21 cellular contexts compared by ENCODE assay signal in genomic region chr1:182087304-182087703, GRCh38. TPM values are rescaled to one million over a fixed set of nuclear protein-coding genes. Genes with fewer than 3 reads are reported as not detected.
DNase-seq lines count a peak whose midpoint lies in the region; ATAC-seq and TF ChIP-seq lines count a peak whose summit lies in the region.
"Had no signal": no experiment of that assay in that cellular context is flagged by ENCODE, and none has a peak within 500 bp of the region (broad histone marks: within the 10 kb centered on the region; RNA-seq: fewer than 3 reads in every experiment).

No MANE protein-coding gene starts in this region.

- H3K9me2 ChIP-seq in Loucy (replicated peaks; ENCODE audit: low read depth, low read length), result no peaks in the 10 kb centered on the region

- no peaks in the 10 kb centered on the region for H3K27me3 ChIP-seq in Loucy (ENCODE audit: insufficient read depth, low read length, poor library complexity, severe bottlenecking)
- no peaks in the 10 kb centered on the region for H3K27me3 ChIP-seq in mesendoderm (ENCODE audit: insufficient read depth, low read length, poor library complexity)
- H3K27me3 ChIP-seq: right lobe of liver had no signal

- peak overlapping the region; percentile 64 for H3K4me2 ChIP-seq in Loucy (ENCODE audit: low read depth, low read length, poor library complexity, severe bottlenecking)
- no peak overlapping the region for H3K4me2 ChIP-seq in mesendoderm (ENCODE audit: low read length)

- POLR2A ChIA-PET in activated CD4-positive, alpha-beta memory T cell treated with anti-CD3 and anti-CD28 coated beads, Interleukin-2, amount 10 ng/mL, durations not matched to agents 7 days and 5 days (lab: Charles Lee), result interaction anchor here (0.6 to 2.6 kb wide), 7 partner anchors 56 to 701 kb away, joined by 3 to 11 read pairs (median 4); partner anchors contain the start of gene GLUL

- no peaks in the 10 kb centered on the region for H3K9me3 Mint-ChIP-seq in activated CD4-positive, alpha-beta T cell treated with anti-CD3 and anti-CD28 coated beads, Interleukin-2, amount 10 ng/mL, durations not matched to agents 24 days and 14 days
- no peaks in the 10 kb centered on the region for H3K9me3 Mint-ChIP-seq in activated CD4-positive, alpha-beta memory T cell treated with anti-CD3 and anti-CD28 coated beads, Interleukin-2, amount 10 ng/mL, durations not matched to agents 7 days and 5 days
- H3K9me3 Mint-ChIP-seq in type B pancreatic cell, result no peaks in the 10 kb centered on the region

- H2BK15ac ChIP-seq in mesendoderm (replicated peaks; ENCODE audit: low read depth), result no peak overlapping the region

- WGBS in mesendoderm (ENCODE audit: extremely low coverage, insufficient coverage, low lambda C conversion rate), result no CpG with 5 or more reads among the region's 2 CpGs

- peak; percentile 82 for DNase-seq in activated CD4-positive, alpha-beta T cell treated with anti-CD3 and anti-CD28 coated beads, Interleukin-2, amount 10 ng/mL, durations not matched to agents 24 days and 14 days
- DNase-seq in activated CD4-positive, alpha-beta T cell treated with anti-CD3 and anti-CD28 coated beads for 4 hours, result no peak
- DNase-seq in activated CD4-positive, alpha-beta memory T cell treated with anti-CD3 and anti-CD28 coated beads, Interleukin-2, amount 10 ng/mL, durations not matched to agents 7 days and 5 days, result peak; percentile 53
- DNase-seq in mesendoderm (no peak), type B pancreatic cell (ENCODE audit: extremely low spot score, unreplicated experiment) (no peak), HuH-7.5 (ENCODE audit: low spot score) (no peak)
- DNase-seq: activated CD4-positive, CD25-positive, alpha-beta regulatory T cell treated with anti-CD3 and anti-CD28 coated beads, Interleukin-2, amount 50 U/mL, for 72 hours; COR-L47; left colon; NCI-H1092; nucleus accumbens; right lobe of liver; stimulated activated CD4-positive, alpha-beta T cell treated with anti-CD3 and anti-CD28 coated beads, Interleukin-2, amount 100 ng/mL, for 24 hours had no signal

- no peak overlapping the region for H2BK120ac ChIP-seq in mesendoderm (ENCODE audit: low read depth, low read length)

- no peak overlapping the region for H3K27ac ChIP-seq in mesendoderm (ENCODE audit: low read depth, low read length)
- H3K27ac ChIP-seq: coronary artery, right lobe of liver, thoracic aorta had no signal

- intact Hi-C loops in activated CD4-positive, alpha-beta T cell treated with anti-CD3 and anti-CD28 coated beads, Interleukin-2, amount 10 ng/mL, durations not matched to agents 24 days and 14 days (cut with micrococcal nuclease), result loop anchor here (5.0 kb wide), 2 partner anchors 160 to 500 kb away; partner anchors contain the start of gene RNASEL

- no peaks in the 10 kb centered on the region for H3K9me3 ChIP-seq in Loucy (ENCODE audit: insufficient read depth, low read depth, low read length)
- H3K9me3 ChIP-seq: right lobe of liver, thoracic aorta had no signal

- no peaks in the 10 kb centered on the region for H3K79me1 ChIP-seq in mesendoderm (ENCODE audit: low read length)

- no peak overlapping the region for H4K5ac ChIP-seq in mesendoderm (ENCODE audit: low read length)

- peaks cover 41% of the 10 kb centered on the region for H3K4me1 ChIP-seq in Loucy (ENCODE audit: insufficient read depth, low read length, poor library complexity, severe bottlenecking)
- H3K4me1 ChIP-seq in mesendoderm (ENCODE audit: control insufficient read depth, low read depth, low read length), result no peaks in the 10 kb centered on the region

- H2AFZ ChIP-seq in Loucy (ENCODE audit: low read length), result peak overlapping the region; percentile 77

- no peaks in the 10 kb centered on the region for H3K36me3 Mint-ChIP-seq in activated CD4-positive, alpha-beta T cell treated with anti-CD3 and anti-CD28 coated beads, Interleukin-2, amount 10 ng/mL, durations not matched to agents 24 days and 14 days (ENCODE audit: low read depth)
- no peaks in the 10 kb centered on the region for H3K36me3 Mint-ChIP-seq in activated CD4-positive, alpha-beta memory T cell treated with anti-CD3 and anti-CD28 coated beads, Interleukin-2, amount 10 ng/mL, durations not matched to agents 7 days and 5 days (ENCODE audit: low read depth)
- H3K36me3 Mint-ChIP-seq in type B pancreatic cell, result no peaks in the 10 kb centered on the region

- H3K18ac ChIP-seq in mesendoderm (ENCODE audit: low read length), result no peak overlapping the region

- no peaks in the 10 kb centered on the region for H3F3A ChIP-seq in Loucy (ENCODE audit: low read depth)

- peak overlapping the region; percentile 51 for H3K9ac ChIP-seq in Loucy (ENCODE audit: low read depth, low read length, poor library complexity, severe bottlenecking)
- no peak overlapping the region for H3K9ac ChIP-seq in mesendoderm (ENCODE audit: low read length)

- no peak overlapping the region for H3K23ac ChIP-seq in mesendoderm (ENCODE audit: low read length)

- CTCF ChIA-PET in activated CD4-positive, alpha-beta memory T cell treated with anti-CD3 and anti-CD28 coated beads, Interleukin-2, amount 10 ng/mL, durations not matched to agents 7 days and 5 days (lab: Charles Lee), result interaction anchor here (0.5 to 12.2 kb wide), 8 partner anchors 22 to 508 kb away, joined by 3 to 261 read pairs (median 3); partner anchors contain the start of gene GLUL

- H3K27me3 Mint-ChIP-seq in activated CD4-positive, alpha-beta T cell treated with anti-CD3 and anti-CD28 coated beads, Interleukin-2, amount 10 ng/mL, durations not matched to agents 24 days and 14 days, result no peaks in the 10 kb centered on the region
- no peaks in the 10 kb centered on the region for H3K27me3 Mint-ChIP-seq in activated CD4-positive, alpha-beta memory T cell treated with anti-CD3 and anti-CD28 coated beads, Interleukin-2, amount 10 ng/mL, durations not matched to agents 7 days and 5 days
- H3K27me3 Mint-ChIP-seq in type B pancreatic cell, result no peaks in the 10 kb centered on the region

- H3K36me3 ChIP-seq in Loucy (ENCODE audit: insufficient read depth, low read length), result no peaks in the 10 kb centered on the region
- no peaks in the 10 kb centered on the region for H3K36me3 ChIP-seq in mesendoderm (ENCODE audit: control insufficient read depth, insufficient read depth, low read length)
- H3K36me3 ChIP-seq: right lobe of liver, thoracic aorta had no signal

- H3K56ac ChIP-seq in mesendoderm (ENCODE audit: low read length), result peak overlapping the region; percentile 22

- H4K20me1 ChIP-seq in Loucy (ENCODE audit: insufficient read depth, low read length, poor library complexity, severe bottlenecking), result no peaks in the 10 kb centered on the region

- no peak overlapping the region for H2AK5ac ChIP-seq in mesendoderm (ENCODE audit: low read length)

- TF ChIP-seq CTCF in Loucy (conservative IDR thresholded peaks at IDR 0.05; ENCODE audit: low read length) (no peak), type B pancreatic cell (conservative IDR thresholded peaks at IDR 0.05) (no peak)

- peaks cover 51% of the 10 kb centered on the region for H3K4me1 Mint-ChIP-seq in activated CD4-positive, alpha-beta T cell treated with anti-CD3 and anti-CD28 coated beads, Interleukin-2, amount 10 ng/mL, durations not matched to agents 24 days and 14 days
- H3K4me1 Mint-ChIP-seq in activated CD4-positive, alpha-beta memory T cell treated with anti-CD3 and anti-CD28 coated beads, Interleukin-2, amount 10 ng/mL, durations not matched to agents 7 days and 5 days, result peaks cover 61% of the 10 kb centered on the region
- H3K4me1 Mint-ChIP-seq in type B pancreatic cell (ENCODE audit: unreplicated experiment), result peaks cover 10% of the 10 kb centered on the region

- peak overlapping the region; percentile 76 for H3K27ac Mint-ChIP-seq in activated CD4-positive, alpha-beta T cell treated with anti-CD3 and anti-CD28 coated beads, Interleukin-2, amount 10 ng/mL, durations not matched to agents 24 days and 14 days
- H3K27ac Mint-ChIP-seq in activated CD4-positive, alpha-beta memory T cell treated with anti-CD3 and anti-CD28 coated beads, Interleukin-2, amount 10 ng/mL, durations not matched to agents 7 days and 5 days, result peak overlapping the region; percentile 87
- H3K27ac Mint-ChIP-seq in type B pancreatic cell, result no peak overlapping the region

- H3K4me3 Mint-ChIP-seq in activated CD4-positive, alpha-beta T cell treated with anti-CD3 and anti-CD28 coated beads, Interleukin-2, amount 10 ng/mL, durations not matched to agents 24 days and 14 days, result peak overlapping the region; percentile 27
- peak overlapping the region; percentile 12 for H3K4me3 Mint-ChIP-seq in activated CD4-positive, alpha-beta memory T cell treated with anti-CD3 and anti-CD28 coated beads, Interleukin-2, amount 10 ng/mL, durations not matched to agents 7 days and 5 days
- no peak overlapping the region for H3K4me3 Mint-ChIP-seq in type B pancreatic cell

- H4K8ac ChIP-seq in mesendoderm (ENCODE audit: low read depth, low read length), result no peak overlapping the region

- H3K79me2 ChIP-seq in Loucy (ENCODE audit: insufficient read depth, low read length) (no peaks in the 10 kb centered on the region), mesendoderm (ENCODE audit: control insufficient read depth, insufficient read depth, low read length) (no peaks in the 10 kb centered on the region)

- no peak for ATAC-seq in HG03280 (IDR thresholded peaks at IDR 0.05; ENCODE audit: unreplicated experiment)
- ATAC-seq: HCT116, left colon, right lobe of liver had no signal

- no peak overlapping the region for H3K4ac ChIP-seq in mesendoderm (ENCODE audit: low read depth, low read length)

- peak overlapping the region; percentile 40 for H3K4me3 ChIP-seq in Loucy (ENCODE audit: low read length, poor library complexity, severe bottlenecking)
- H3K4me3 ChIP-seq in mesendoderm (ENCODE audit: low read length), result no peak overlapping the region
- H3K4me3 ChIP-seq: coronary artery, right lobe of liver, thoracic aorta had no signal

- H2BK5ac ChIP-seq in mesendoderm (ENCODE audit: low read length), result no peak overlapping the region

RNA-seq across cellular contexts. Expression of gene ZNF648, which starts 25.8 kb away (rescaled TPM):
- total RNA-seq in activated CD4-positive, alpha-beta T cell treated with anti-CD3 and anti-CD28 coated beads, Interleukin-2, amount 10 ng/mL, durations not matched to agents 24 days and 14 days, result not detected in 2 replicates
- not detected for total RNA-seq in activated CD4-positive, alpha-beta memory T cell treated with anti-CD3 and anti-CD28 coated beads, Interleukin-2, amount 10 ng/mL, durations not matched to agents 7 days and 5 days
- 0.28 TPM for polyA plus RNA-seq in mesendoderm (2013, experiment 1 of 2)
- polyA plus RNA-seq in mesendoderm (2013, experiment 2 of 2), result 0.27 TPM
- total RNA-seq in type B pancreatic cell (ENCODE audit: low replicate concordance), result 0.10 and 0.34 TPM in 2 replicates
- total RNA-seq: A172, G401, left colon, mononuclear cell, thoracic aorta had no signal

Comparison
In these comparisons a context has a peak if more than half of its experiments do, and no peak if none do; other contexts are left out.
1. DNase-seq: peak in activated CD4-positive, alpha-beta T cell treated with anti-CD3 and anti-CD28 coated beads, Interleukin-2, amount 10 ng/mL, durations not matched to agents 24 days and 14 days (single experiment) and activated CD4-positive, alpha-beta memory T cell treated with anti-CD3 and anti-CD28 coated beads, Interleukin-2, amount 10 ng/mL, durations not matched to agents 7 days and 5 days (single experiment); none in activated CD4-positive, alpha-beta T cell treated with anti-CD3 and anti-CD28 coated beads for 4 hours (0 of 2), mesendoderm (single experiment), type B pancreatic cell (single experiment) and HuH-7.5 (single experiment).